Comparison of ENCODE assay signal across 8 cellular contexts in the genomic region with DNA sequence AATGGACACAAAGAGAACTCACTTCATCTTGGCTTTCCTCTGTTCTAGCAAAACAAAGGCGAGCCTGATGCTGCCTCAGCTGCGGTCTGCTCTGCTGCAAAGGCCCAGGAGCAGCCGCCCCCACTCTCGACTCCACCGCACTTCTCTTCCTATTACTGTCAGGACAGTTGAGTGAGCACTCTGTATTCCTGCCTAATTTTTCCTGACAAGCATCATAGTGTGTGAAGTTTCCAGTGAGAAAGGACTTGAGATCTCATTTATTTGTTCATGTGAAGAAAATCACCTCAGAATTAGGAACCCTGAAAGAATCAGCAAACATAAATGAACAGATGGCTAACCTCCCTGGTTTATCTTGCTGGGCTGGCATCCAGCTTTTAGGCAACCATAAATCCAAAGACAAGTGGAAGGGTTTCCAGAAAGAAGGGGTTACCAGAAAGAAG. TPM values are rescaled to one million over a fixed set of nuclear protein-coding genes. Genes with fewer than 3 reads are reported as not detected.
DNase-seq lines count a peak whose midpoint lies in the region; ATAC-seq and TF ChIP-seq lines count a peak whose summit lies in the region.

No MANE protein-coding gene starts in this region.

- peak; percentile 50 for DNase-seq in GM06990 (ENCODE audit: extremely low read depth, insufficient read length)
- DNase-seq in NCI-H774 (lab: John Stamatoyannopoulos, UW) = peak; percentile 69
- peak; percentile 70 to 72 for DNase-seq in cardiac fibroblast (ENCODE audit: low read depth in 2 of 2)
- DNase-seq in lung microvascular endothelial cell (ENCODE audit: low read depth in 2 of 2) = peak; percentile 59 to 75
- DNase-seq in immature natural killer cell = no peak

- H3K9me3 ChIP-seq in thymus (ENCODE audit: control insufficient read depth) = no peaks in the 10 kb centered on the region

- H3K36me3 Mint-ChIP-seq in immature natural killer cell = peaks cover 19 to 24% (median 20%) of the 10 kb centered on the region in 3 donors

- H3K36me3 ChIP-seq in GM06990 (ENCODE audit: control insufficient read depth, insufficient read depth, low read length) (peaks cover 3% of the 10 kb centered on the region; the same call in 1 of the 2 replicates), thymus (ENCODE audit: control insufficient read depth, insufficient read depth) (peaks cover 4% of the 10 kb centered on the region)

- no peak for TF ChIP-seq CTCF in GM06990 (IDR thresholded peaks at IDR 0.05; ENCODE audit: insufficient read depth, low read length, poor library complexity, severe bottlenecking)
- TF ChIP-seq CTCF in cardiac fibroblast (IDR thresholded peaks at IDR 0.05; ENCODE audit: low read depth, low read length) = no peak

- H3K9me3 Mint-ChIP-seq in immature natural killer cell = no peaks in the 10 kb centered on the region

- WGBS in thymus = 2% methylated on average over 5 of the region's 5 CpGs

- peaks cover 0 to 7% (median 3%) of the 10 kb centered on the region in 3 donors for H3K27me3 Mint-ChIP-seq in immature natural killer cell (ENCODE audit: low read depth in 3 of 3)

- H3K4me1 ChIP-seq in thymus (ENCODE audit: control insufficient read depth, insufficient read depth, low read length) = peaks cover 30% of the 10 kb centered on the region

- H3K27ac ChIP-seq in thymus (ENCODE audit: low read depth) = peak overlapping the region; percentile 78

- ATAC-seq in HG03135 (IDR thresholded peaks at IDR 0.05; ENCODE audit: unreplicated experiment) (peak; percentile 11), HG03460 (IDR thresholded peaks at IDR 0.05; ENCODE audit: unreplicated experiment) (no peak)

- peak overlapping the region in 1 of 6 donors; percentile 5 for H3K27ac Mint-ChIP-seq in immature natural killer cell

- H3K4me3 ChIP-seq in GM06990 (replicated peaks; ENCODE audit: low read depth, low read length) (peak overlapping the region; percentile 26), cardiac fibroblast (replicated peaks in 1 of 2; ENCODE audit: low read depth in 2 of 2, low read length in 2 of 2) (no peak overlapping the region), thymus (ENCODE audit: low read length) (no peak overlapping the region)

- H3K4me1 Mint-ChIP-seq in immature natural killer cell = peaks cover 32 to 34% of the 10 kb centered on the region in 2 donors

- H3K27me3 ChIP-seq in GM06990 (replicated peaks; ENCODE audit: control insufficient read depth, insufficient read depth, low read length) (no peaks in the 10 kb centered on the region), thymus (ENCODE audit: control insufficient read depth, insufficient read depth) (no peaks in the 10 kb centered on the region)

- H3K4me3 Mint-ChIP-seq in immature natural killer cell = no peak overlapping the region

RNA-seq across cellular contexts. Expression of gene SCARB2, which starts 15.6 kb away (rescaled TPM):
- total RNA-seq in lung microvascular endothelial cell = 165 and 174 TPM in 2 replicates
- polyA plus RNA-seq in thymus (46.6 TPM), immature natural killer cell (10 to 100 TPM in 2 of 3 donors, 1 to 10 TPM in 1; 8.8 to 17.1 (median 16.4) TPM)

RNA-seq across cellular contexts. Expression of gene NUP54, which starts 49.8 kb away (rescaled TPM):
- 43.3 and 43.6 TPM in 2 replicates for total RNA-seq in lung microvascular endothelial cell
- polyA plus RNA-seq in thymus (59.3 TPM), immature natural killer cell (10 to 100 TPM; 33.0 to 39.2 (median 33.8) TPM)

RNA-seq across cellular contexts. Expression of gene FAM47E, which starts 53.5 kb away (rescaled TPM):
- not detected in 2 replicates for total RNA-seq in lung microvascular endothelial cell
- polyA plus RNA-seq in thymus (2.8 TPM), immature natural killer cell (not detected)

Comparison
In these comparisons a context has a peak if more than half of its experiments do, and no peak if none do; other contexts are left out.
1. DNase-seq: peak in GM06990 (single experiment), NCI-H774 (single experiment), cardiac fibroblast (2 of 2) and lung microvascular endothelial cell (2 of 2); none in immature natural killer cell (0 of 3).